16 cellular contexts compared by ENCODE assay signal in genomic region chr18:675307-675706, GRCh38. TPM values are rescaled to one million over a fixed set of nuclear protein-coding genes. Genes with fewer than 3 reads are reported as not detected.
DNase-seq lines count a peak whose midpoint lies in the region; ATAC-seq and TF ChIP-seq lines count a peak whose summit lies in the region.
"Had no signal": no experiment of that assay in that cellular context is flagged by ENCODE, and none has a peak within 500 bp of the region (broad histone marks: within the 10 kb centered on the region; RNA-seq: fewer than 3 reads in every experiment).

No MANE protein-coding gene starts in this region.

- ATAC-seq in HCT116, result no peak
- ATAC-seq in activated naive CD4-positive, alpha-beta T cell treated with anti-CD3 and anti-CD28 coated beads, Interleukin-2, amount 50 U/mL, for 72 hours, result no peak

- H3K27me3 Mint-ChIP-seq in activated CD4-positive, alpha-beta memory T cell treated with anti-CD3 and anti-CD28 coated beads, Interleukin-2, amount 10 ng/mL, durations not matched to agents 7 days and 5 days, result no peaks in the 10 kb centered on the region
- no peaks in the 10 kb centered on the region for H3K27me3 Mint-ChIP-seq in activated CD4-positive, alpha-beta memory T cell treated with anti-CD3 and anti-CD28 coated beads for 36 hours
- H3K27me3 Mint-ChIP-seq in nephron progenitor cell (ENCODE audit: low read depth, poor library complexity), result no peaks in the 10 kb centered on the region

- H4K20me1 ChIP-seq in HCT116 (ENCODE audit: insufficient read depth) (no peaks in the 10 kb centered on the region), hepatocyte (ENCODE audit: insufficient read depth, poor library complexity, severe bottlenecking) (no peaks in the 10 kb centered on the region)

- H3K9ac ChIP-seq in HCT116 (ENCODE audit: low read length), result no peak overlapping the region
- H3K9ac ChIP-seq: KMS-11 had no signal

- no TSS peak for BruUV-seq in HCT116 (replicated peaks; lab: Mats Ljungman, UMichigan)

- 92 to 96% (median 95%) methylated on average over 7 of the region's 7 CpGs for WGBS in spleen, 5 donors
- 95% methylated on average over 7 of the region's 7 CpGs for WGBS in hepatocyte (ENCODE audit: low lambda C conversion rate, missing lambda C conversion rate)

- H3K4me1 ChIP-seq in HCT116 (ENCODE audit: control insufficient read depth in 1 of 2, insufficient read depth in 2 of 2, low read length in 2 of 2), result no peaks in the 10 kb centered on the region
- no peaks in the 10 kb centered on the region for H3K4me1 ChIP-seq in spleen
- no peaks in the 10 kb centered on the region for H3K4me1 ChIP-seq in hepatocyte (ENCODE audit: insufficient read depth)

- peaks cover 72% of the 10 kb centered on the region for H3K36me3 Mint-ChIP-seq in activated CD4-positive, alpha-beta memory T cell treated with anti-CD3 and anti-CD28 coated beads, Interleukin-2, amount 10 ng/mL, durations not matched to agents 7 days and 5 days (ENCODE audit: low read depth)
- H3K36me3 Mint-ChIP-seq in activated CD4-positive, alpha-beta memory T cell treated with anti-CD3 and anti-CD28 coated beads for 36 hours, result peaks cover 61% of the 10 kb centered on the region
- H3K36me3 Mint-ChIP-seq in nephron progenitor cell (ENCODE audit: low read depth), result peaks cover 57% of the 10 kb centered on the region
- peaks cover 20 to 28% of the 10 kb centered on the region in 2 donors for H3K36me3 Mint-ChIP-seq in activated naive CD4-positive, alpha-beta T cell treated with anti-CD3 and anti-CD28 coated beads, Interleukin-2, amount 50 U/mL, for 72 hours

- DNase-seq in activated CD4-positive, alpha-beta memory T cell treated with anti-CD3 and anti-CD28 coated beads, Interleukin-2, amount 10 ng/mL, durations not matched to agents 7 days and 5 days, result no peak
- no peak for DNase-seq in activated CD4-positive, alpha-beta memory T cell treated with anti-CD3 and anti-CD28 coated beads for 36 hours
- no peak for DNase-seq in HCT116 (ENCODE audit: low read depth, low spot score)
- no peak for DNase-seq in nephron progenitor cell
- no peak for DNase-seq in activated naive CD4-positive, alpha-beta T cell treated with anti-CD3 and anti-CD28 coated beads, Interleukin-2, amount 50 U/mL, for 72 hours (ENCODE audit: low spot score in 2 of 2)
- no peak for DNase-seq in spleen
- DNase-seq in hepatocyte (ENCODE audit: low spot score), result no peak
- DNase-seq: AML-193, EL, HFFc6, NCI-H1048, NCI-H2081 treated with DMSO at 0.1 percent for 48 hours, NCI-H510A had no signal

- H3K79me2 ChIP-seq in HCT116 (ENCODE audit: insufficient read depth, low read length) (peaks cover 12% of the 10 kb centered on the region; the same call in 1 of the 2 replicates), hepatocyte (no peaks in the 10 kb centered on the region)

- no peak overlapping the region for H3K4me3 ChIP-seq in HCT116 (replicated peaks in 1 of 2; ENCODE audit: low read depth in 1 of 2, low read length in 2 of 2)
- no peak overlapping the region for H3K4me3 ChIP-seq in spleen
- H3K4me3 ChIP-seq in hepatocyte, result no peak overlapping the region

- CTCF ChIA-PET in activated CD4-positive, alpha-beta memory T cell treated with anti-CD3 and anti-CD28 coated beads, Interleukin-2, amount 10 ng/mL, durations not matched to agents 7 days and 5 days (lab: Charles Lee), result interaction anchor here (0.9 kb wide), 1 partner anchor 155 kb away, joined by 3 read pairs; no protein-coding TSS in a partner anchor
- CTCF ChIA-PET in activated CD4-positive, alpha-beta memory T cell treated with anti-CD3 and anti-CD28 coated beads for 36 hours (lab: Charles Lee), result interaction anchor here (1.2 kb wide), 1 partner anchor 164 kb away, joined by 4 read pairs; no protein-coding TSS in a partner anchor
- CTCF ChIA-PET in HCT116 (lab: Charles Lee), result no interaction called here

- H3K4me1 Mint-ChIP-seq in activated CD4-positive, alpha-beta memory T cell treated with anti-CD3 and anti-CD28 coated beads, Interleukin-2, amount 10 ng/mL, durations not matched to agents 7 days and 5 days, result peaks cover 12% of the 10 kb centered on the region
- H3K4me1 Mint-ChIP-seq in activated CD4-positive, alpha-beta memory T cell treated with anti-CD3 and anti-CD28 coated beads for 36 hours (ENCODE audit: low read depth), result no peaks in the 10 kb centered on the region
- no peaks in the 10 kb centered on the region for H3K4me1 Mint-ChIP-seq in nephron progenitor cell
- H3K4me1 Mint-ChIP-seq: CD14-positive monocyte had no signal

- H3K27me3 ChIP-seq in HCT116 (ENCODE audit: insufficient read depth, low read length) (no peaks in the 10 kb centered on the region), spleen (replicated peaks in 1 of 7) (no peaks in the 10 kb centered on the region), hepatocyte (no peaks in the 10 kb centered on the region)

- H3K4me2 ChIP-seq in HCT116 (ENCODE audit: low read length), result no peak overlapping the region
- H3K4me2 ChIP-seq in hepatocyte, result no peak overlapping the region
- H3K4me2 ChIP-seq: KMS-11 had no signal

- H3K27ac ChIP-seq in 22Rv1 (peak overlapping the region; percentile 42), HCT116 (ENCODE audit: low read depth, low read length) (no peak overlapping the region), spleen (no peak overlapping the region), hepatocyte (no peak overlapping the region)
- H3K27ac ChIP-seq: KMS-11 had no signal

- TF ChIP-seq POLR2A in HCT116 (IDR thresholded peaks at IDR 0.05; ENCODE audit: borderline replicate concordance, extremely low read depth, insufficient read depth, insufficient read length), result no peak
- TF ChIP-seq POLR2A in spleen (IDR thresholded peaks at IDR 0.05), result no peak

- H3K9me2 ChIP-seq in HCT116 (ENCODE audit: insufficient read depth) (no peaks in the 10 kb centered on the region), hepatocyte (replicated peaks; ENCODE audit: insufficient read depth) (no peaks in the 10 kb centered on the region)

- POLR2A ChIA-PET in activated CD4-positive, alpha-beta memory T cell treated with anti-CD3 and anti-CD28 coated beads, Interleukin-2, amount 10 ng/mL, durations not matched to agents 7 days and 5 days (lab: Charles Lee), result interaction anchor here (1.2 to 11.9 kb wide), 3 partner anchors 12 to 17 kb away, joined by 3 to 144 read pairs (median 7); partner anchors contain the start of gene TYMS
- POLR2A ChIA-PET in activated CD4-positive, alpha-beta memory T cell treated with anti-CD3 and anti-CD28 coated beads for 36 hours (lab: Charles Lee), result interaction anchor here (1.0 to 1.3 kb wide), 2 partner anchors 16 to 33 kb away, joined by 3 read pairs; no protein-coding TSS in a partner anchor
- POLR2A ChIA-PET in HCT116 (lab: Charles Lee), result no interaction called here

- H3K36me3 ChIP-seq in HCT116 (ENCODE audit: control insufficient read depth in 1 of 2, insufficient read depth in 2 of 2, low read length in 2 of 2), result peaks cover 43 to 46% of the 10 kb centered on the region in 2 experiments
- H3K36me3 ChIP-seq in spleen, result peaks cover 0 to 100% (median 64%) of the 10 kb centered on the region in 6 donors
- H3K36me3 ChIP-seq in hepatocyte (replicated peaks; ENCODE audit: insufficient read depth, low read depth), result peaks cover 2% of the 10 kb centered on the region

- peak overlapping the region; percentile 19 for H3K27ac Mint-ChIP-seq in activated CD4-positive, alpha-beta memory T cell treated with anti-CD3 and anti-CD28 coated beads, Interleukin-2, amount 10 ng/mL, durations not matched to agents 7 days and 5 days
- H3K27ac Mint-ChIP-seq in activated CD4-positive, alpha-beta memory T cell treated with anti-CD3 and anti-CD28 coated beads for 36 hours, result no peak overlapping the region
- peak overlapping the region; percentile 36 for H3K27ac Mint-ChIP-seq in nephron progenitor cell
- H3K27ac Mint-ChIP-seq in activated naive CD4-positive, alpha-beta T cell treated with anti-CD3 and anti-CD28 coated beads, Interleukin-2, amount 50 U/mL, for 72 hours, result peak overlapping the region in 1 of 2 donors; percentile 56
- H3K27ac Mint-ChIP-seq: HFFc6 had no signal

- no peaks in the 10 kb centered on the region for H3K9me3 Mint-ChIP-seq in activated CD4-positive, alpha-beta memory T cell treated with anti-CD3 and anti-CD28 coated beads, Interleukin-2, amount 10 ng/mL, durations not matched to agents 7 days and 5 days
- no peaks in the 10 kb centered on the region for H3K9me3 Mint-ChIP-seq in activated CD4-positive, alpha-beta memory T cell treated with anti-CD3 and anti-CD28 coated beads for 36 hours
- H3K9me3 Mint-ChIP-seq in nephron progenitor cell, result no peaks in the 10 kb centered on the region
- no peaks in the 10 kb centered on the region for H3K9me3 Mint-ChIP-seq in activated naive CD4-positive, alpha-beta T cell treated with anti-CD3 and anti-CD28 coated beads, Interleukin-2, amount 50 U/mL, for 72 hours
- H3K9me3 Mint-ChIP-seq: CD14-positive monocyte, HFFc6 had no signal

- RAD21 ChIA-PET in HCT116 (lab: Charles Lee; ENCODE audit: low non-redundant PET in 1 of 2, low total read pairs in 2 of 2, uncharacterized antibody in 2 of 2, unreplicated experiment in 2 of 2), result no interaction called here

- intact Hi-C loops in activated CD4-positive, alpha-beta memory T cell treated with anti-CD3 and anti-CD28 coated beads for 36 hours (cut with micrococcal nuclease), result no loop called here
- intact Hi-C loops in HCT116 (cut with micrococcal nuclease), result no loop called here
- intact Hi-C loops in spleen (cut with DNase I; ENCODE audit: low total_unique reads), result no loop called here

- H2AFZ ChIP-seq in HCT116 (ENCODE audit: low read depth, low read length, poor library complexity, severe bottlenecking), result no peak overlapping the region
- H2AFZ ChIP-seq in hepatocyte, result no peak overlapping the region

- TF ChIP-seq RAD21 in HCT116 (IDR thresholded peaks at IDR 0.05; ENCODE audit: low read depth), result no peak

- H3K9me3 ChIP-seq in HCT116 (ENCODE audit: control insufficient read depth in 1 of 2, insufficient read depth in 1 of 2, low read depth in 1 of 2, low read length in 2 of 2), result no peaks in the 10 kb centered on the region
- H3K9me3 ChIP-seq in spleen, result no peaks in the 10 kb centered on the region
- H3K9me3 ChIP-seq in hepatocyte (ENCODE audit: low read depth), result no peaks in the 10 kb centered on the region

- H3K4me3 Mint-ChIP-seq in activated CD4-positive, alpha-beta memory T cell treated with anti-CD3 and anti-CD28 coated beads, Interleukin-2, amount 10 ng/mL, durations not matched to agents 7 days and 5 days, result no peak overlapping the region
- no peak overlapping the region for H3K4me3 Mint-ChIP-seq in activated CD4-positive, alpha-beta memory T cell treated with anti-CD3 and anti-CD28 coated beads for 36 hours
- no peak overlapping the region for H3K4me3 Mint-ChIP-seq in nephron progenitor cell
- H3K4me3 Mint-ChIP-seq: CD14-positive monocyte, HFFc6 had no signal

- TF ChIP-seq CTCF in 22Rv1 (IDR thresholded peaks at IDR 0.05), result no peak
- no peak for TF ChIP-seq CTCF in HCT116 (IDR thresholded peaks at IDR 0.05 in 2 of 3, conservative IDR thresholded peaks at IDR 0.05 in 1 of 3; ENCODE audit: borderline replicate concordance in 1 of 3, insufficient read depth in 1 of 3, low read depth in 2 of 3, low read length in 2 of 3)
- TF ChIP-seq CTCF in nephron progenitor cell (IDR thresholded peaks at IDR 0.05), result no peak
- no peak for TF ChIP-seq CTCF in spleen (IDR thresholded peaks at IDR 0.05 in 8 of 11, conservative IDR thresholded peaks at IDR 0.05 in 3 of 11)
- no peak for TF ChIP-seq CTCF in hepatocyte (IDR thresholded peaks at IDR 0.05; ENCODE audit: poor library complexity)

RNA-seq across cellular contexts. Expression of gene TYMS, which starts 17.9 kb away (rescaled TPM):
- 100 to 1,000 TPM; 279 to 288 TPM for total RNA-seq in activated CD4-positive, alpha-beta memory T cell treated with anti-CD3 and anti-CD28 coated beads, Interleukin-2, amount 10 ng/mL, durations not matched to agents 7 days and 5 days
- 100 to 1,000 TPM; 281 to 287 TPM for total RNA-seq in activated CD4-positive, alpha-beta memory T cell treated with anti-CD3 and anti-CD28 coated beads for 36 hours
- total RNA-seq in HCT116 (2021; ENCODE audit: unreplicated experiment), result 245 TPM
- 197 and 211 TPM in 2 replicates for polyA plus RNA-seq in HCT116 (2012)
- total RNA-seq in activated naive CD4-positive, alpha-beta T cell treated with anti-CD3 and anti-CD28 coated beads, Interleukin-2, amount 50 U/mL, for 72 hours, result 100 to 1,000 TPM; 344 to 378 TPM
- 10 to 100 TPM in 4 of 7 donors, 1 to 10 TPM in 3; 4.4 to 17.7 (median 14.4) TPM for total RNA-seq in spleen
- polyA plus RNA-seq in spleen, result 10 to 100 TPM in 2 of 3 donors, 1 to 10 TPM in 1; 4.4 to 24.7 (median 16.1) TPM
- 15.1 and 16.9 TPM in 2 replicates for total RNA-seq in hepatocyte
- polyA plus RNA-seq in hepatocyte, result 39.8 and 49.1 TPM in 2 replicates
- polyA plus RNA-seq: CD14-positive monocyte had no signal

RNA-seq across cellular contexts. Expression of gene ENOSF1, which starts 37.1 kb away (rescaled TPM):
- 10 to 100 TPM; 65.3 to 67.1 TPM for total RNA-seq in activated CD4-positive, alpha-beta memory T cell treated with anti-CD3 and anti-CD28 coated beads, Interleukin-2, amount 10 ng/mL, durations not matched to agents 7 days and 5 days
- 10 to 100 TPM; 59.1 to 61.2 TPM for total RNA-seq in activated CD4-positive, alpha-beta memory T cell treated with anti-CD3 and anti-CD28 coated beads for 36 hours
- 90.0 TPM for total RNA-seq in HCT116 (2021; ENCODE audit: unreplicated experiment)
- 45.6 and 51.7 TPM in 2 replicates for polyA plus RNA-seq in HCT116 (2012)
- total RNA-seq in activated naive CD4-positive, alpha-beta T cell treated with anti-CD3 and anti-CD28 coated beads, Interleukin-2, amount 50 U/mL, for 72 hours, result 10 to 100 TPM; 51.8 to 83.8 TPM
- 100 to 1,000 TPM in 2 of 7 donors, 10 to 100 TPM in 5; 37.9 to 125 (median 76.8) TPM for total RNA-seq in spleen
- 10 to 100 TPM; 28.2 to 45.7 (median 37.2) TPM for polyA plus RNA-seq in spleen
- total RNA-seq in hepatocyte, result 42.5 and 44.5 TPM in 2 replicates
- 41.0 and 41.6 TPM in 2 replicates for polyA plus RNA-seq in hepatocyte

Comparison
In these comparisons a context has a peak if more than half of its experiments do, and no peak if none do; other contexts are left out.
1. RNA of gene TYMS, which starts 17.9 kb away (total RNA-seq): 344 to 378 TPM in activated naive CD4-positive, alpha-beta T cell treated with anti-CD3 and anti-CD28 coated beads, Interleukin-2, amount 50 U/mL, for 72 hours, 279 to 288 TPM in activated CD4-positive, alpha-beta memory T cell treated with anti-CD3 and anti-CD28 coated beads, Interleukin-2, amount 10 ng/mL, durations not matched to agents 7 days and 5 days, 281 to 287 TPM in activated CD4-positive, alpha-beta memory T cell treated with anti-CD3 and anti-CD28 coated beads for 36 hours and 245 TPM in HCT116 (single experiment); 15.1 to 16.9 TPM in hepatocyte and 4.4 to 17.7 TPM in spleen; every median in the first group is over 10 times any median in the second.